ENCODE assay signal across 16 cellular contexts in the genomic region with DNA sequence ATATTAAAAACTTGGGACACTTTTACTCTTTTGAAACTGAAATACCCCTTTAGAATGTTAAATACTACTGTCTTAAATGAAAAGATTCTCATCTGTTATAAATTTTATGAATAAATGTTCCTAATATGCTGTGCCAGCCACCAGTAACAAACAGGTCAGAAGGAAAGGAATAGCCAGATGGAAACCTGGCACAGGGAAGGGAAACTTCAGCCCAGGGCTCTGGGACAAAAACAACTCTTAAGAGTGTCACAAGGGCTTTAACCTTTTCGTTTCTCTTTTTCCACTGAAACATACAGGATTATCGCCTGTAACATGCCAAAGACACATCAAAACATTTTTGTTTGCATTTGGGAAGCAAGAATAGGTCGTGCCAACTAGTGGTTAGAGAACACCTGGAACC.
"Had no signal": no experiment of that assay in that cellular context is flagged by ENCODE, and none has a peak within 500 bp of the region (broad histone marks: within the 10 kb centered on the region; RNA-seq: fewer than 3 reads in every experiment).

No MANE protein-coding gene starts in this region.

- H3K4me1 ChIP-seq: colonic mucosa, SJSA1, testis, uterus had no signal

- H3K36me3 ChIP-seq: colonic mucosa, uterus had no signal

- H3K4me3 ChIP-seq: colonic mucosa, sigmoid colon, SJSA1, testis, uterus had no signal

- DNase-seq: activated CD4-positive, alpha-beta T cell treated with anti-CD3 and anti-CD28 coated beads, Interleukin-2, amount 50 U/mL, for 4 hours; activated CD4-positive, CD25-positive, alpha-beta regulatory T cell treated with anti-CD3 and anti-CD28 coated beads, Interleukin-2, amount 50 U/mL, for 72 hours; activated CD8-positive, alpha-beta memory T cell treated with anti-CD3 and anti-CD28 coated beads, Interleukin-2, amount 10 ng/mL, durations not matched to agents 7 days and 5 days; activated gamma-delta T cell; activated naive CD8-positive, alpha-beta T cell treated with anti-CD3 and anti-CD28 coated beads for 36 hours; activated T-cell treated with anti-CD3 and anti-CD28 coated beads, Interleukin-2, amount 50 U/mL, for 48 hours; colonic mucosa; erythroblast; islet precursor cell; sigmoid colon; stimulated activated CD4-positive, alpha-beta T cell treated with anti-CD3 and anti-CD28 coated beads, Interleukin-12 subunit alpha, Interleukin-12 subunit beta, amount 100 ng/mL, for 4 hours; stimulated activated naive CD8-positive, alpha-beta T cell treated with anti-CD3 and anti-CD28 coated beads, Interleukin-15, Interleukin-2, amounts not matched to agents 100 U/mL and 50 U/mL, for 24 hours; SW 1271; testis; uterus had no signal

- H3K27ac ChIP-seq: colonic mucosa, SJSA1, testis, uterus had no signal

- H3K4me3 Mint-ChIP-seq: activated CD8-positive, alpha-beta memory T cell treated with anti-CD3 and anti-CD28 coated beads, Interleukin-2, amount 10 ng/mL, durations not matched to agents 7 days and 5 days; activated naive CD8-positive, alpha-beta T cell treated with anti-CD3 and anti-CD28 coated beads for 36 hours had no signal

- H3K9me3 Mint-ChIP-seq: activated naive CD8-positive, alpha-beta T cell treated with anti-CD3 and anti-CD28 coated beads for 36 hours had no signal

- H3K27me3 Mint-ChIP-seq: activated CD8-positive, alpha-beta memory T cell treated with anti-CD3 and anti-CD28 coated beads, Interleukin-2, amount 10 ng/mL, durations not matched to agents 7 days and 5 days; activated naive CD8-positive, alpha-beta T cell treated with anti-CD3 and anti-CD28 coated beads for 36 hours had no signal

- H3K4me1 Mint-ChIP-seq: activated CD8-positive, alpha-beta memory T cell treated with anti-CD3 and anti-CD28 coated beads, Interleukin-2, amount 10 ng/mL, durations not matched to agents 7 days and 5 days; activated naive CD8-positive, alpha-beta T cell treated with anti-CD3 and anti-CD28 coated beads for 36 hours had no signal

- H3K27ac Mint-ChIP-seq: activated CD8-positive, alpha-beta memory T cell treated with anti-CD3 and anti-CD28 coated beads, Interleukin-2, amount 10 ng/mL, durations not matched to agents 7 days and 5 days; activated naive CD8-positive, alpha-beta T cell treated with anti-CD3 and anti-CD28 coated beads for 36 hours had no signal

- ATAC-seq: activated CD8-positive, alpha-beta memory T cell treated with anti-CD3 and anti-CD28 coated beads, Interleukin-2, amount 10 ng/mL, durations not matched to agents 7 days and 5 days; stimulated activated naive CD8-positive, alpha-beta T cell treated with anti-CD3 and anti-CD28 coated beads, Interleukin-15, Interleukin-2, amounts not matched to agents 100 U/mL and 50 U/mL, for 24 hours had no signal

- H3K27me3 ChIP-seq: colonic mucosa, sigmoid colon, SJSA1, testis, uterus had no signal

- H3K9me3 ChIP-seq: colonic mucosa, sigmoid colon, SJSA1, testis, uterus had no signal
